ENCODE assay signal across 1 cellular context in the genomic region with DNA sequence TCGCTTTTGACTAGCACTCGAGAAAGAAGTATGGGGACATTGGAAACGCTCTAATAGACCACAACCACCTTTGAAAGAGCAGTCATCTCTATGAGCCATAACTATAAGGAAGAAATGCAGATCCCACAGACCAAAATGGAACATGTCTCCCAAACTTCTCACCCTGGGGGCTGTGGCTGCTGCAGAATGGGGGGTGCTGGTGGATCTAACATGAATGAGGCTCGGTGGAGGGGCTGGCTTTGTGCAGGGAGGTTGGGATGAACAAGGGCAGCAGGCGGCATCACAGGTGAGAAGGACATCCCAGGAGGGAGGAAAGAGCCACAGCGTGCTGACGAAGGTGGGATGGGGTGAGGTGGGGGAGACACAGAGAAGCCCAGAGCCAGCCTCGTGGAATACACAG.
TF ChIP-seq lines count a peak whose summit lies in the region.

No MANE protein-coding gene starts in this region.

TF ChIP-seq in GM23338, 12 proteins besides CTCF, POLR2A, EP300 and RAD21 (continued from another document):
- TF ChIP-seq, protein P1, sequence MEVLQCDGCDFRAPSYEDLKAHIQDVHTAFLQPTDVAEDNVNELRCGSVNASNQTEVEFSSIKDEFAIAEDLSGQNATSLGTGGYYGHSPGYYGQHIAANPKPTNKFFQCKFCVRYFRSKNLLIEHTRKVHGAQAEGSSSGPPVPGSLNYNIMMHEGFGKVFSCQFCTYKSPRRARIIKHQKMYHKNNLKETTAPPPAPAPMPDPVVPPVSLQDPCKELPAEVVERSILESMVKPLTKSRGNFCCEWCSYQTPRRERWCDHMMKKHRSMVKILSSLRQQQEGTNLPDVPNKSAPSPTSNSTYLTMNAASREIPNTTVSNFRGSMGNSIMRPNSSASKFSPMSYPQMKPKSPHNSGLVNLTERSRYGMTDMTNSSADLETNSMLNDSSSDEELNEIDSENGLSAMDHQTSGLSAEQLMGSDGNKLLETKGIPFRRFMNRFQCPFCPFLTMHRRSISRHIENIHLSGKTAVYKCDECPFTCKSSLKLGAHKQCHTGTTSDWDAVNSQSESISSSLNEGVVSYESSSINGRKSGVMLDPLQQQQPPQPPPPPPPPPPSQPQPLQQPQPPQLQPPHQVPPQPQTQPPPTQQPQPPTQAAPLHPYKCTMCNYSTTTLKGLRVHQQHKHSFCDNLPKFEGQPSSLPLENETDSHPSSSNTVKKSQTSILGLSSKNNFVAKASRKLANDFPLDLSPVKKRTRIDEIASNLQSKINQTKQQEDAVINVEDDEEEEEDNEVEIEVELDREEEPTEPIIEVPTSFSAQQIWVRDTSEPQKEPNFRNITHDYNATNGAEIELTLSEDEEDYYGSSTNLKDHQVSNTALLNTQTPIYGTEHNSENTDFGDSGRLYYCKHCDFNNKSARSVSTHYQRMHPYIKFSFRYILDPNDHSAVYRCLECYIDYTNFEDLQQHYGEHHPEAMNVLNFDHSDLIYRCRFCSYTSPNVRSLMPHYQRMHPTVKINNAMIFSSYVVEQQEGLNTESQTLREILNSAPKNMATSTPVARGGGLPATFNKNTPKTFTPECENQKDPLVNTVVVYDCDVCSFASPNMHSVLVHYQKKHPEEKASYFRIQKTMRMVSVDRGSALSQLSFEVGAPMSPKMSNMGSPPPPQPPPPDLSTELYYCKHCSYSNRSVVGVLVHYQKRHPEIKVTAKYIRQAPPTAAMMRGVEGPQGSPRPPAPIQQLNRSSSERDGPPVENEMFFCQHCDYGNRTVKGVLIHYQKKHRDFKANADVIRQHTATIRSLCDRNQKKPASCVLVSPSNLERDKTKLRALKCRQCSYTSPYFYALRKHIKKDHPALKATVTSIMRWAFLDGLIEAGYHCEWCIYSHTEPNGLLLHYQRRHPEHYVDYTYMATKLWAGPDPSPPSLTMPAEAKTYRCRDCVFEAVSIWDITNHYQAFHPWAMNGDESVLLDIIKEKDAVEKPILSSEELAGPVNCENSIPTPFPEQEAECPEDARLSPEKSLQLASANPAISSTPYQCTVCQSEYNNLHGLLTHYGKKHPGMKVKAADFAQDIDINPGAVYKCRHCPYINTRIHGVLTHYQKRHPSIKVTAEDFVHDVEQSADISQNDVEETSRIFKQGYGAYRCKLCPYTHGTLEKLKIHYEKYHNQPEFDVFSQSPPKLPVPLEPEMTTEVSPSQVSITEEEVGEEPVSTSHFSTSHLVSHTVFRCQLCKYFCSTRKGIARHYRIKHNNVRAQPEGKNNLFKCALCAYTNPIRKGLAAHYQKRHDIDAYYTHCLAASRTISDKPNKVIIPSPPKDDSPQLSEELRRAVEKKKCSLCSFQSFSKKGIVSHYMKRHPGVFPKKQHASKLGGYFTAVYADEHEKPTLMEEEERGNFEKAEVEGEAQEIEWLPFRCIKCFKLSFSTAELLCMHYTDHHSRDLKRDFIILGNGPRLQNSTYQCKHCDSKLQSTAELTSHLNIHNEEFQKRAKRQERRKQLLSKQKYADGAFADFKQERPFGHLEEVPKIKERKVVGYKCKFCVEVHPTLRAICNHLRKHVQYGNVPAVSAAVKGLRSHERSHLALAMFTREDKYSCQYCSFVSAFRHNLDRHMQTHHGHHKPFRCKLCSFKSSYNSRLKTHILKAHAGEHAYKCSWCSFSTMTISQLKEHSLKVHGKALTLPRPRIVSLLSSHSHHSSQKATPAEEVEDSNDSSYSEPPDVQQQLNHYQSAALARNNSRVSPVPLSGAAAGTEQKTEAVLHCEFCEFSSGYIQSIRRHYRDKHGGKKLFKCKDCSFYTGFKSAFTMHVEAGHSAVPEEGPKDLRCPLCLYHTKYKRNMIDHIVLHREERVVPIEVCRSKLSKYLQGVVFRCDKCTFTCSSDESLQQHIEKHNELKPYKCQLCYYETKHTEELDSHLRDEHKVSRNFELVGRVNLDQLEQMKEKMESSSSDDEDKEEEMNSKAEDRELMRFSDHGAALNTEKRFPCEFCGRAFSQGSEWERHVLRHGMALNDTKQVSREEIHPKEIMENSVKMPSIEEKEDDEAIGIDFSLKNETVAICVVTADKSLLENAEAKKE (CRISPR knock-in tag; IDR thresholded peaks at IDR 0.05) = no peak
- TF ChIP-seq STAT1 (IDR thresholded peaks at IDR 0.05; ENCODE audit: unreplicated experiment) (no peak), EZH2phosphoT487 (IDR thresholded peaks at IDR 0.05; ENCODE audit: unreplicated experiment) (no peak), ZNF331 (CRISPR knock-in tag; IDR thresholded peaks at IDR 0.05; ENCODE audit: low read depth) (no peak), POLR2AphosphoS5 (IDR thresholded peaks at IDR 0.05; ENCODE audit: low read depth) (no peak), CREB1 (CRISPR knock-in tag; IDR thresholded peaks at IDR 0.05; ENCODE audit: low read depth) (no peak), ZNF114 (CRISPR knock-in tag; IDR thresholded peaks at IDR 0.05) (no peak), EZH2 (IDR thresholded peaks at IDR 0.05; ENCODE audit: low read depth, unreplicated experiment) (no peak)
- TF ChIP-seq, protein P2, sequence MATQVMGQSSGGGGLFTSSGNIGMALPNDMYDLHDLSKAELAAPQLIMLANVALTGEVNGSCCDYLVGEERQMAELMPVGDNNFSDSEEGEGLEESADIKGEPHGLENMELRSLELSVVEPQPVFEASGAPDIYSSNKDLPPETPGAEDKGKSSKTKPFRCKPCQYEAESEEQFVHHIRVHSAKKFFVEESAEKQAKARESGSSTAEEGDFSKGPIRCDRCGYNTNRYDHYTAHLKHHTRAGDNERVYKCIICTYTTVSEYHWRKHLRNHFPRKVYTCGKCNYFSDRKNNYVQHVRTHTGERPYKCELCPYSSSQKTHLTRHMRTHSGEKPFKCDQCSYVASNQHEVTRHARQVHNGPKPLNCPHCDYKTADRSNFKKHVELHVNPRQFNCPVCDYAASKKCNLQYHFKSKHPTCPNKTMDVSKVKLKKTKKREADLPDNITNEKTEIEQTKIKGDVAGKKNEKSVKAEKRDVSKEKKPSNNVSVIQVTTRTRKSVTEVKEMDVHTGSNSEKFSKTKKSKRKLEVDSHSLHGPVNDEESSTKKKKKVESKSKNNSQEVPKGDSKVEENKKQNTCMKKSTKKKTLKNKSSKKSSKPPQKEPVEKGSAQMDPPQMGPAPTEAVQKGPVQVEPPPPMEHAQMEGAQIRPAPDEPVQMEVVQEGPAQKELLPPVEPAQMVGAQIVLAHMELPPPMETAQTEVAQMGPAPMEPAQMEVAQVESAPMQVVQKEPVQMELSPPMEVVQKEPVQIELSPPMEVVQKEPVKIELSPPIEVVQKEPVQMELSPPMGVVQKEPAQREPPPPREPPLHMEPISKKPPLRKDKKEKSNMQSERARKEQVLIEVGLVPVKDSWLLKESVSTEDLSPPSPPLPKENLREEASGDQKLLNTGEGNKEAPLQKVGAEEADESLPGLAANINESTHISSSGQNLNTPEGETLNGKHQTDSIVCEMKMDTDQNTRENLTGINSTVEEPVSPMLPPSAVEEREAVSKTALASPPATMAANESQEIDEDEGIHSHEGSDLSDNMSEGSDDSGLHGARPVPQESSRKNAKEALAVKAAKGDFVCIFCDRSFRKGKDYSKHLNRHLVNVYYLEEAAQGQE (IDR thresholded peaks at IDR 0.05; ENCODE audit: unreplicated experiment) = no peak
